Comparison of ENCODE assay signal across 35 cellular contexts in the genomic region with DNA sequence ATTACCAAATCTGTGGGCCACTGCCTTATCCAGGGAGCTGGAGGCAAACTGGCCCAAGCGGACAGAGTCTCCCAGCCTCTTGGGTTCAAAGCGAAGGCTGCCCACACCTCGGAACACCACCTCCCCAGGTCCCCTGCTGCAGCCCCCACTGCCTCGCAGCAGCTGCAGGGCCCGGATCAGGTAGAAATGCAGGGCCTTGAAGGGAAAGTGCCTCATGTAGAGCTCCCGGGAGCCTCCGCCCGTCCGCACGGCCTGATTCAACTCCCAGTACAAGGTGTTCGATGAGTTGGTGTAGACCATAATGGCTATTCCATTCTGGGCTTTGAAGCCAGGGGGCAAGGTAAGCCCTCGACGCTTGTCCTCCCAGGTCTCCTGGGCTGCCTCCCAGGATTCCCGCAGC. TPM values are rescaled to one million over a fixed set of nuclear protein-coding genes. Genes with fewer than 3 reads are reported as not detected.
"Had no signal": no experiment of that assay in that cellular context is flagged by ENCODE, and none has a peak within 500 bp of the region (broad histone marks: within the 10 kb centered on the region; RNA-seq: fewer than 3 reads in every experiment).

No MANE protein-coding gene starts in this region.

- H3K36me3 ChIP-seq: brain microvascular endothelial cell, esophagus squamous epithelium, gastroesophageal sphincter had no signal

- H3K9me3 Mint-ChIP-seq: activated CD8-positive, alpha-beta T cell treated with anti-CD3 and anti-CD28 coated beads for 36 hours; activated T-cell treated with anti-CD3 and anti-CD28 coated beads, Interleukin-2, amount 50 U/mL, for 4 hours; activated T-helper 17 cell treated with anti-CD3 and anti-CD28 coated beads, Interleukin-2, amount 50 U/mL, for 72 hours; central memory CD8-positive, alpha-beta T cell had no signal

- H3K27ac ChIP-seq: brain microvascular endothelial cell, epithelial cell of prostate, esophagus squamous epithelium, gastroesophageal sphincter had no signal

- DNase-seq: activated CD4-positive, alpha-beta T cell treated with anti-CD3 and anti-CD28 coated beads for 1 hour; activated CD4-positive, alpha-beta T cell treated with anti-CD3 and anti-CD28 coated beads for 4 hours; activated CD4-positive, alpha-beta T cell treated with anti-CD3 and anti-CD28 coated beads, Interleukin-2, amount 50 U/mL, for 1 hour; activated CD4-positive, alpha-beta T cell treated with anti-CD3 and anti-CD28 coated beads, Interleukin-2, amount 50 U/mL, for 48 hours; activated CD8-positive, alpha-beta memory T cell treated with anti-CD3 and anti-CD28 coated beads for 24 hours; activated CD8-positive, alpha-beta T cell treated with anti-CD3 and anti-CD28 coated beads for 36 hours; activated effector memory CD4-positive, alpha-beta T cell treated with Interleukin-2 at 50 U/mL for 16 hours; activated gamma-delta T cell treated with Interleukin-2 at 50 U/mL for 16 hours; activated naive CD4-positive, alpha-beta T cell treated with anti-CD3 and anti-CD28 coated beads, Interleukin-2, amount 50 U/mL, for 16 hours; activated naive CD4-positive, alpha-beta T cell treated with Interleukin-2 at 50 U/mL for 16 hours; activated T-cell treated with anti-CD3 and anti-CD28 coated beads, Interleukin-2, amount 50 U/mL, for 4 hours; amniotic stem cell; anterior cingulate cortex; brain microvascular endothelial cell; cortex of kidney; effector CD8-positive, alpha-beta T cell; esophagus squamous epithelium; foreskin melanocyte; T-helper 2 cell had no signal

- H3K9me3 ChIP-seq: esophagus squamous epithelium, gastroesophageal sphincter had no signal

- H3K4me3 ChIP-seq: esophagus squamous epithelium, gastroesophageal sphincter had no signal

- H3K4me3 Mint-ChIP-seq: activated CD8-positive, alpha-beta T cell treated with anti-CD3 and anti-CD28 coated beads for 36 hours; activated naive CD8-positive, alpha-beta T cell; activated T-cell treated with anti-CD3 and anti-CD28 coated beads, Interleukin-2, amount 50 U/mL, for 4 hours; activated T-helper 17 cell treated with anti-CD3 and anti-CD28 coated beads, Interleukin-2, amount 50 U/mL, for 72 hours; central memory CD8-positive, alpha-beta T cell had no signal

- H3K27ac Mint-ChIP-seq: activated CD8-positive, alpha-beta T cell treated with anti-CD3 and anti-CD28 coated beads for 36 hours; activated naive CD8-positive, alpha-beta T cell; activated T-helper 17 cell treated with anti-CD3 and anti-CD28 coated beads, Interleukin-2, amount 50 U/mL, for 72 hours had no signal

- H3K27me3 ChIP-seq: brain microvascular endothelial cell, gastroesophageal sphincter had no signal

- ATAC-seq: activated CD8-positive, alpha-beta T cell treated with anti-CD3 and anti-CD28 coated beads for 36 hours; activated T-cell treated with anti-CD3 and anti-CD28 coated beads, Interleukin-2, amount 50 U/mL, for 4 hours; activated T-helper 17 cell treated with anti-CD3 and anti-CD28 coated beads, Interleukin-2, amount 50 U/mL, for 72 hours; gastroesophageal sphincter had no signal

- H3K4me1 Mint-ChIP-seq: activated T-helper 17 cell treated with anti-CD3 and anti-CD28 coated beads, Interleukin-2, amount 50 U/mL, for 72 hours had no signal

RNA-seq across cellular contexts. Expression of a gene that starts 2.0 kb away (rescaled TPM):
- total RNA-seq: activated CD8-positive, alpha-beta T cell treated with anti-CD3 and anti-CD28 coated beads for 36 hours; activated T-cell treated with anti-CD3 and anti-CD28 coated beads, Interleukin-2, amount 50 U/mL, for 4 hours; activated T-helper 17 cell treated with anti-CD3 and anti-CD28 coated beads, Interleukin-2, amount 50 U/mL, for 72 hours; bronchial epithelial cell; cerebellum; dermis microvascular lymphatic vessel endothelial cell; endothelial cell of umbilical vein; fibroblast of villous mesenchyme; T-helper 1 cell treated with Interleukin-12 subunit alpha and Interleukin-12 subunit beta and Interleukin-4 antibody, amounts not matched to agents 30 ng/mL and 1 ng/mL, for 36 hours had no signal
- polyA plus RNA-seq: endothelial cell of umbilical vein, esophagus, fibroblast of lung had no signal

RNA-seq across cellular contexts. Expression of a gene that starts 5.1 kb away (rescaled TPM):
- total RNA-seq: activated CD8-positive, alpha-beta T cell treated with anti-CD3 and anti-CD28 coated beads for 36 hours; activated T-cell treated with anti-CD3 and anti-CD28 coated beads, Interleukin-2, amount 50 U/mL, for 4 hours; activated T-helper 17 cell treated with anti-CD3 and anti-CD28 coated beads, Interleukin-2, amount 50 U/mL, for 72 hours; astrocyte; bronchial epithelial cell; cerebellum; dermis microvascular lymphatic vessel endothelial cell; endothelial cell of umbilical vein; esophagus squamous epithelium; fibroblast of lung; fibroblast of villous mesenchyme; gastroesophageal sphincter; glomerular endothelial cell; T-helper 1 cell treated with Interleukin-12 subunit alpha and Interleukin-12 subunit beta and Interleukin-4 antibody, amounts not matched to agents 30 ng/mL and 1 ng/mL, for 36 hours had no signal
- polyA plus RNA-seq: adipose tissue, endothelial cell of umbilical vein, esophagus, fibroblast of lung had no signal
